ENCODE assay signal across 10 cellular contexts in the genomic region with DNA sequence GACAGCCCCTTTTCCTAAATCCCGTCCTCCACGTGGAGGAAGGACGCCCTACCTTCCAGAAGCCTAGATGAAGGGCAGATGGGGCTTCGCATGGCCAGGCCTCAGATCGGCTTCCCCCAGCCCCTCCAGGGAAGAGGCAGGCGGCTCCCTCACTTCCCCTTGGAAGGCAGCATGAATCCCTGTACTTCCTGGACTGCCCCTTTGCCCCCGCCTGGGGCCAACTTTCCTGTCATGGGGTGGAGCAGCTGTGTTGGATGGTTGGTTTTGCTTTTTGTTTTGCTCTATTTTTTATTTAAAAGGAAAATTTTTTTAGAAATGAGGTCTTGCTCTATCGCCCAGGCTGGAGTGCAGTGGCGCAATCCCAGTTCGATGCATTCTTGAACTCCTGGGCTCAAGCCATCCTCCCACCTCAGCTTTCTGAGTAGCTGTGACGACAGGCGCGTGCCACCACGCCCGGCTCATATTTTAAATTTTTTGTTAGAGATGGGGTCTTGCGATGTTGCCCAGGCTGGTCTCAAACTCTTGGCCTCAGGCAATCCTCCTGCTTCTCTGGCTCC. TPM values are rescaled to one million over a fixed set of nuclear protein-coding genes. Genes with fewer than 3 reads are reported as not detected.
A peak's percentile ranks its signal among the peaks of the same experiment; 100 is the strongest.
DNase-seq lines count a peak whose midpoint lies in the region; TF ChIP-seq lines count a peak whose summit lies in the region.
"Had no signal": no experiment of that assay in that cellular context is flagged by ENCODE, and none has a peak within 500 bp of the region (broad histone marks: within the 10 kb centered on the region; RNA-seq: fewer than 3 reads in every experiment).

No MANE protein-coding gene starts in this region.

- H3K4me1 Mint-ChIP-seq in endothelial cell (ENCODE audit: unreplicated experiment), result peaks cover 22% of the 10 kb centered on the region
- H3K4me1 Mint-ChIP-seq in activated CD4-positive, alpha-beta T cell treated with anti-CD3 and anti-CD28 coated beads, Interleukin-2, amount 10 ng/mL, durations not matched to agents 7 days and 5 days, result no peaks in the 10 kb centered on the region

- DNase-seq in A673 (ENCODE audit: low spot score) (no peak), NCI-H2171 (lab: John Stamatoyannopoulos, UW) (peak; percentile 52), endothelial cell (ENCODE audit: low spot score) (peak; percentile 9), GM10248 (ENCODE audit: extremely low spot score) (no peak), NCI-H1092 treated with DMSO at 0.1 percent for 48 hours (lab: John Stamatoyannopoulos, UW) (no peak)
- no peak for DNase-seq in activated CD4-positive, alpha-beta T cell treated with anti-CD3 and anti-CD28 coated beads for 1 hour
- no peak for DNase-seq in activated CD4-positive, alpha-beta T cell treated with anti-CD3 and anti-CD28 coated beads, Interleukin-2, amount 10 ng/mL, durations not matched to agents 7 days and 5 days
- DNase-seq: effector memory CD4-positive, alpha-beta T cell; NCI-H187 treated with DMSO at 0.1 percent for 48 hours had no signal

- POLR2A ChIA-PET in A673 (lab: Charles Lee; ENCODE audit: low non-redundant PET) (interaction anchor here (1.0 kb wide), 1 partner anchor 48 kb away, joined by 3 read pairs; no protein-coding TSS in a partner anchor), GM10248 (lab: Yijun Ruan, JAX) (no interaction called here)
- POLR2A ChIA-PET in activated CD4-positive, alpha-beta T cell treated with anti-CD3 and anti-CD28 coated beads, Interleukin-2, amount 10 ng/mL, durations not matched to agents 7 days and 5 days (lab: Charles Lee), result no interaction called here

- peaks cover 45% of the 10 kb centered on the region for H3K4me1 ChIP-seq in A673 (ENCODE audit: insufficient read depth, low read length, poor library complexity, severe bottlenecking)
- H3K4me1 ChIP-seq in muscle layer of colon (ENCODE audit: insufficient read depth, low read length), result peaks cover 68% of the 10 kb centered on the region

- H3K27me3 ChIP-seq in A673 (replicated peaks; ENCODE audit: insufficient read depth, low read depth, low read length, poor library complexity) (no peaks in the 10 kb centered on the region), muscle layer of colon (ENCODE audit: control insufficient read depth in 1 of 2, insufficient read depth in 2 of 2, low read length in 2 of 2) (no peaks in the 10 kb centered on the region)

- H3K9me3 ChIP-seq in A673 (ENCODE audit: low read depth, low read length, poor library complexity, severe bottlenecking) (no peaks in the 10 kb centered on the region), muscle layer of colon (ENCODE audit: low read length) (no peaks in the 10 kb centered on the region)

- H3K36me3 Mint-ChIP-seq in endothelial cell (ENCODE audit: low read depth, unreplicated experiment), result no peaks in the 10 kb centered on the region
- H3K36me3 Mint-ChIP-seq in activated CD4-positive, alpha-beta T cell treated with anti-CD3 and anti-CD28 coated beads, Interleukin-2, amount 10 ng/mL, durations not matched to agents 7 days and 5 days (ENCODE audit: low read depth), result no peaks in the 10 kb centered on the region

- H3K36me3 ChIP-seq in A673 (ENCODE audit: insufficient read depth, low read length, poor library complexity, severe bottlenecking) (no peaks in the 10 kb centered on the region), muscle layer of colon (ENCODE audit: insufficient read depth, low read length) (no peaks in the 10 kb centered on the region)

- no peak for TF ChIP-seq CTCF in A673 (conservative IDR thresholded peaks at IDR 0.05; ENCODE audit: low read depth, low read length)
- no peak for TF ChIP-seq CTCF in endothelial cell (IDR thresholded peaks at IDR 0.05; ENCODE audit: unreplicated experiment)
- TF ChIP-seq CTCF in GM10248 (IDR thresholded peaks at IDR 0.05; ENCODE audit: control extremely low read depth, extremely low read depth, low read depth, missing control alignments), result no peak

- CTCF ChIA-PET in A673 (lab: Charles Lee), result no interaction called here
- CTCF ChIA-PET in GM10248 (lab: Yijun Ruan, JAX), result no interaction called here
- CTCF ChIA-PET in activated CD4-positive, alpha-beta T cell treated with anti-CD3 and anti-CD28 coated beads, Interleukin-2, amount 10 ng/mL, durations not matched to agents 7 days and 5 days (lab: Charles Lee), result no interaction called here

- no peak overlapping the region for H3K27ac Mint-ChIP-seq in endothelial cell (ENCODE audit: unreplicated experiment)
- no peak overlapping the region for H3K27ac Mint-ChIP-seq in activated CD4-positive, alpha-beta T cell treated with anti-CD3 and anti-CD28 coated beads, Interleukin-2, amount 10 ng/mL, durations not matched to agents 7 days and 5 days

- peak overlapping the region; percentile 74 for H3K9ac ChIP-seq in muscle layer of colon (ENCODE audit: low read length)

- no peaks in the 10 kb centered on the region for H3K9me3 Mint-ChIP-seq in endothelial cell (ENCODE audit: unreplicated experiment)
- H3K9me3 Mint-ChIP-seq in activated CD4-positive, alpha-beta T cell treated with anti-CD3 and anti-CD28 coated beads, Interleukin-2, amount 10 ng/mL, durations not matched to agents 7 days and 5 days, result no peaks in the 10 kb centered on the region

- no peak overlapping the region for H3K4me3 Mint-ChIP-seq in endothelial cell (ENCODE audit: unreplicated experiment)
- no peak overlapping the region for H3K4me3 Mint-ChIP-seq in activated CD4-positive, alpha-beta T cell treated with anti-CD3 and anti-CD28 coated beads, Interleukin-2, amount 10 ng/mL, durations not matched to agents 7 days and 5 days

- no peaks in the 10 kb centered on the region for H3K27me3 Mint-ChIP-seq in endothelial cell (ENCODE audit: unreplicated experiment)
- peaks cover 3% of the 10 kb centered on the region for H3K27me3 Mint-ChIP-seq in activated CD4-positive, alpha-beta T cell treated with anti-CD3 and anti-CD28 coated beads, Interleukin-2, amount 10 ng/mL, durations not matched to agents 7 days and 5 days

- H3K4me3 ChIP-seq in A673 (ENCODE audit: low read depth, low read length, poor library complexity, severe bottlenecking) (no peak overlapping the region), muscle layer of colon (ENCODE audit: low read depth in 1 of 2, low read length in 2 of 2) (peak overlapping the region; percentile 34 to 68)

- no TSS peak for BruUV-seq in A673 (replicated peaks; lab: Mats Ljungman, UMichigan)

- peak overlapping the region; percentile 4 for H3K27ac ChIP-seq in A673 (ENCODE audit: low read depth, low read length, poor library complexity, severe bottlenecking)
- peak overlapping the region; percentile 94 for H3K27ac ChIP-seq in muscle layer of colon (ENCODE audit: low read depth, low read length)

- intact Hi-C loops in A673 (cut with micrococcal nuclease; ENCODE audit: unreplicated experiment), result no loop called here

RNA-seq across cellular contexts. Expression of gene GTF2IRD1, which starts 27.2 kb away (rescaled TPM):
- total RNA-seq in A673 (2021) (73.6 and 80.4 TPM in 2 replicates), endothelial cell (ENCODE audit: unreplicated experiment) (32.6 TPM)
- 1 to 10 TPM in 1 of 2 experiments, under 1 TPM in 1; 0.94 to 1.3 TPM for total RNA-seq in activated CD4-positive, alpha-beta T cell treated with anti-CD3 and anti-CD28 coated beads, Interleukin-2, amount 10 ng/mL, durations not matched to agents 7 days and 5 days

Comparison
In these comparisons a context has a peak if more than half of its experiments do, and no peak if none do; other contexts are left out.
1. DNase-seq: peak in NCI-H2171 (single experiment) and endothelial cell (single experiment); none in A673 (single experiment), GM10248 (single experiment), activated CD4-positive, alpha-beta T cell treated with anti-CD3 and anti-CD28 coated beads for 1 hour (single experiment), NCI-H1092 treated with DMSO at 0.1 percent for 48 hours (single experiment) and activated CD4-positive, alpha-beta T cell treated with anti-CD3 and anti-CD28 coated beads, Interleukin-2, amount 10 ng/mL, durations not matched to agents 7 days and 5 days (single experiment).
2. RNA of gene GTF2IRD1, which starts 27.2 kb away (total RNA-seq): 73.6 to 80.4 TPM in A673 and 32.6 TPM in endothelial cell (single experiment); 0.94 to 1.3 TPM in activated CD4-positive, alpha-beta T cell treated with anti-CD3 and anti-CD28 coated beads, Interleukin-2, amount 10 ng/mL, durations not matched to agents 7 days and 5 days; every median in the first group is over 10 times any median in the second.